In genomic region chr14:59356298-59356697, GRCh38 we compare ENCODE assay signal across 13 cellular contexts.
A peak's percentile ranks its signal among the peaks of the same experiment; 100 is the strongest.
DNase-seq lines count a peak whose midpoint lies in the region; ATAC-seq, FAIRE-seq and TF ChIP-seq lines count a peak whose summit lies in the region.
"Had no signal": no experiment of that assay in that cellular context is flagged by ENCODE, and none has a peak within 500 bp of the region (broad histone marks: within the 10 kb centered on the region; RNA-seq: fewer than 3 reads in every experiment).

No MANE protein-coding gene starts in this region.

- H3K27ac ChIP-seq in muscle layer of duodenum (ENCODE audit: low read length) (peak overlapping the region; percentile 11), hepatocyte (no peak overlapping the region)
- H3K27ac ChIP-seq: 22Rv1, neural progenitor cell, tibial artery had no signal

- H4K20me1 ChIP-seq in hepatocyte (ENCODE audit: insufficient read depth, poor library complexity, severe bottlenecking) = no peaks in the 10 kb centered on the region

- DNase-seq in DMS 273 (lab: John Stamatoyannopoulos, UW; ENCODE audit: unreplicated experiment) (peak; percentile 15), DMS 273 treated with DMSO at 0.1 percent for 48 hours (lab: John Stamatoyannopoulos, UW) (no peak), NCI-H2107 treated with DMSO at 0.1 percent for 48 hours (lab: John Stamatoyannopoulos, UW; ENCODE audit: unreplicated experiment) (peak; percentile 91), hepatic stellate cell (ENCODE audit: low spot score) (no peak), hepatocyte (ENCODE audit: low spot score) (no peak), D721Med (ENCODE audit: insufficient read length, low spot score) (no peak)
- DNase-seq: stimulated activated CD4-positive, alpha-beta T cell treated with anti-CD3 and anti-CD28 coated beads, Interleukin-4, amount 100 ng/mL, for 4 hours; SW 1271; tibial artery had no signal

- H3K9me3 ChIP-seq in muscle layer of duodenum (ENCODE audit: control insufficient read depth in 1 of 2, low read length in 2 of 2) (no peaks in the 10 kb centered on the region), hepatocyte (ENCODE audit: low read depth) (no peaks in the 10 kb centered on the region)
- H3K9me3 ChIP-seq: tibial artery had no signal

- H3K36me3 ChIP-seq in muscle layer of duodenum (ENCODE audit: control insufficient read depth in 1 of 2, insufficient read depth in 2 of 2, low read length in 2 of 2) = peaks cover 22 to 33% of the 10 kb centered on the region in 2 donors
- H3K36me3 ChIP-seq in hepatocyte (replicated peaks; ENCODE audit: insufficient read depth, low read depth) = no peaks in the 10 kb centered on the region

- no peak overlapping the region for H2AFZ ChIP-seq in hepatocyte
- H2AFZ ChIP-seq: neural progenitor cell had no signal

- WGBS in hepatocyte (ENCODE audit: low lambda C conversion rate, missing lambda C conversion rate) = 84% methylated on average over 2 of the region's 2 CpGs

- H3K4me3 ChIP-seq in muscle layer of duodenum (ENCODE audit: low read depth in 1 of 2, low read length in 2 of 2) = no peak overlapping the region
- no peak overlapping the region for H3K4me3 ChIP-seq in hepatocyte
- H3K4me3 ChIP-seq: neural progenitor cell, tibial artery had no signal

- no peak overlapping the region for H3K4me2 ChIP-seq in hepatocyte
- H3K4me2 ChIP-seq: neural progenitor cell had no signal

- no peak for FAIRE-seq in D721Med (lab: Jason Lieb, UNC)

- no peaks in the 10 kb centered on the region for H3K27me3 ChIP-seq in muscle layer of duodenum (ENCODE audit: low read depth, low read length)
- no peaks in the 10 kb centered on the region for H3K27me3 ChIP-seq in hepatocyte
- H3K27me3 ChIP-seq: neural progenitor cell, tibial artery had no signal

- peaks cover 0 to 14% of the 10 kb centered on the region in 2 donors for H3K4me1 ChIP-seq in muscle layer of duodenum (ENCODE audit: control insufficient read depth in 1 of 2, insufficient read depth in 2 of 2, low read length in 2 of 2)
- peaks cover 6% of the 10 kb centered on the region for H3K4me1 ChIP-seq in hepatocyte (ENCODE audit: insufficient read depth)
- H3K4me1 ChIP-seq: neural progenitor cell had no signal

- peak; percentile 24 for ATAC-seq in HG02884 (IDR thresholded peaks at IDR 0.05; ENCODE audit: unreplicated experiment)

- H3K9me2 ChIP-seq in hepatocyte (replicated peaks; ENCODE audit: insufficient read depth) = no peaks in the 10 kb centered on the region

- TF ChIP-seq CTCF in hepatocyte (IDR thresholded peaks at IDR 0.05; ENCODE audit: poor library complexity) (no peak), D721Med (IDR thresholded peaks at IDR 0.05; ENCODE audit: insufficient read depth, missing control alignments) (no peak)

- no peaks in the 10 kb centered on the region for H3K79me2 ChIP-seq in hepatocyte

Comparison
In these comparisons a context has a peak if more than half of its experiments do, and no peak if none do; other contexts are left out.
1. DNase-seq: peak in DMS 273 (single experiment) and NCI-H2107 treated with DMSO at 0.1 percent for 48 hours (single experiment); none in DMS 273 treated with DMSO at 0.1 percent for 48 hours (single experiment), hepatic stellate cell (single experiment), hepatocyte (single experiment) and D721Med (single experiment).